8 cellular contexts compared by ENCODE assay signal in genomic region chr1:201022824-201023516, GRCh38. TPM values are rescaled to one million over a fixed set of nuclear protein-coding genes. Genes with fewer than 3 reads are reported as not detected.
DNase-seq lines count a peak whose midpoint lies in the region; ATAC-seq and TF ChIP-seq lines count a peak whose summit lies in the region.

No MANE protein-coding gene starts in this region.

- H3K4me3 Mint-ChIP-seq in activated CD4-positive, alpha-beta memory T cell treated with anti-CD3 and anti-CD28 coated beads, Interleukin-2, amount 10 ng/mL, durations not matched to agents 7 days and 5 days: peak overlapping the region; percentile 96
- peak overlapping the region; percentile 67 for H3K4me3 Mint-ChIP-seq in osteocyte (ENCODE audit: unreplicated experiment)

- intact Hi-C loops in esophagus muscularis mucosa (cut with DNase I) (no loop called here), sciatic nerve (cut with DNase I) (no loop called here)

- 22% methylated on average over 15 of the region's 56 CpGs for WGBS in esophagus muscularis mucosa

- H3K4me3 ChIP-seq in BLaER1: peak overlapping the region; percentile 86
- peak overlapping the region; percentile 63 to 77 (median 64) for H3K4me3 ChIP-seq in esophagus muscularis mucosa

- in situ Hi-C loops in ACHN (cut with HindIII; ENCODE audit: low pct_ligation_motif_present, low pct_unique_long_range_greater_than_20kb, low sequenced_read_pairs): no loop called here

- H3K36me3 Mint-ChIP-seq in activated CD4-positive, alpha-beta memory T cell treated with anti-CD3 and anti-CD28 coated beads, Interleukin-2, amount 10 ng/mL, durations not matched to agents 7 days and 5 days (ENCODE audit: low read depth): peaks cover 50% of the 10 kb centered on the region
- no peaks in the 10 kb centered on the region for H3K36me3 Mint-ChIP-seq in osteocyte (ENCODE audit: unreplicated experiment)

- TF ChIP-seq POLR2A in esophagus muscularis mucosa (IDR thresholded peaks at IDR 0.05; ENCODE audit: low read depth): no peak

- peak; percentile 49 for DNase-seq in activated CD4-positive, alpha-beta memory T cell treated with anti-CD3 and anti-CD28 coated beads, Interleukin-2, amount 10 ng/mL, durations not matched to agents 7 days and 5 days
- DNase-seq in esophagus muscularis mucosa (ENCODE audit: extremely low spot score): no peak
- no peak for DNase-seq in osteocyte (ENCODE audit: extremely low spot score, unreplicated experiment)
- DNase-seq in sciatic nerve (ENCODE audit: low spot score): no peak
- no peak for DNase-seq in ACHN

- peak overlapping the region; percentile 92 for H3K9ac ChIP-seq in BLaER1

- H3K27ac Mint-ChIP-seq in activated CD4-positive, alpha-beta memory T cell treated with anti-CD3 and anti-CD28 coated beads, Interleukin-2, amount 10 ng/mL, durations not matched to agents 7 days and 5 days: peak overlapping the region; percentile 99
- H3K27ac Mint-ChIP-seq in osteocyte (ENCODE audit: unreplicated experiment): no peak overlapping the region

- peaks cover 14% of the 10 kb centered on the region for H4K20me1 ChIP-seq in BLaER1

- H3K4me1 ChIP-seq in BLaER1 (peaks cover 90% of the 10 kb centered on the region), esophagus muscularis mucosa (peaks cover 34 to 64% (median 61%) of the 10 kb centered on the region in 4 donors)

- H3K27ac ChIP-seq in BLaER1: peak overlapping the region; percentile 89
- H3K27ac ChIP-seq in esophagus muscularis mucosa (replicated peaks in 1 of 4): peak overlapping the region; percentile 39 to 62 (median 52)

- CTCF ChIA-PET in activated CD4-positive, alpha-beta memory T cell treated with anti-CD3 and anti-CD28 coated beads, Interleukin-2, amount 10 ng/mL, durations not matched to agents 7 days and 5 days (lab: Charles Lee): interaction anchor here (1.0 to 11.8 kb wide), 5 partner anchors 8 to 45 kb away, joined by 3 to 104 read pairs (median 43); no protein-coding TSS in a partner anchor

- H3K27me3 ChIP-seq in BLaER1 (no peaks in the 10 kb centered on the region), esophagus muscularis mucosa (peaks cover 0 to 10% (median 0%) of the 10 kb centered on the region in 4 donors)

- H3K27me3 Mint-ChIP-seq in activated CD4-positive, alpha-beta memory T cell treated with anti-CD3 and anti-CD28 coated beads, Interleukin-2, amount 10 ng/mL, durations not matched to agents 7 days and 5 days: no peaks in the 10 kb centered on the region
- peaks cover 5% of the 10 kb centered on the region for H3K27me3 Mint-ChIP-seq in osteocyte (ENCODE audit: unreplicated experiment)

- ATAC-seq in HG02840 (IDR thresholded peaks at IDR 0.05; ENCODE audit: low FRiP score, unreplicated experiment) (peak; percentile 3), sciatic nerve (no peak), GM19351 (IDR thresholded peaks at IDR 0.05; ENCODE audit: unreplicated experiment) (no peak)

- H3K36me3 ChIP-seq in BLaER1 (no peaks in the 10 kb centered on the region), esophagus muscularis mucosa (no peaks in the 10 kb centered on the region)

- no peak for TF ChIP-seq EP300 in esophagus muscularis mucosa (IDR thresholded peaks at IDR 0.05)

- no peaks in the 10 kb centered on the region for H3K9me3 Mint-ChIP-seq in activated CD4-positive, alpha-beta memory T cell treated with anti-CD3 and anti-CD28 coated beads, Interleukin-2, amount 10 ng/mL, durations not matched to agents 7 days and 5 days
- H3K9me3 Mint-ChIP-seq in osteocyte (ENCODE audit: unreplicated experiment): no peaks in the 10 kb centered on the region

- H3K9me3 ChIP-seq in BLaER1 (no peaks in the 10 kb centered on the region), esophagus muscularis mucosa (no peaks in the 10 kb centered on the region)

- H3K4me1 Mint-ChIP-seq in activated CD4-positive, alpha-beta memory T cell treated with anti-CD3 and anti-CD28 coated beads, Interleukin-2, amount 10 ng/mL, durations not matched to agents 7 days and 5 days: peaks cover 73% of the 10 kb centered on the region
- H3K4me1 Mint-ChIP-seq in osteocyte (ENCODE audit: unreplicated experiment): peaks cover 28% of the 10 kb centered on the region

- POLR2A ChIA-PET in activated CD4-positive, alpha-beta memory T cell treated with anti-CD3 and anti-CD28 coated beads, Interleukin-2, amount 10 ng/mL, durations not matched to agents 7 days and 5 days (lab: Charles Lee): interaction anchor here (0.6 to 12.9 kb wide), 7 partner anchors 10 to 353 kb away, joined by 3 to 178 read pairs (median 8); partner anchors contain the start of genes DDX59 and TMEM9

- TF ChIP-seq CTCF in esophagus muscularis mucosa (IDR thresholded peaks at IDR 0.05): no peak
- no peak for TF ChIP-seq CTCF in osteocyte (IDR thresholded peaks at IDR 0.05)

- peak overlapping the region; percentile 96 for H3K4me2 ChIP-seq in BLaER1

RNA-seq across cellular contexts. Expression of gene KIF21B, which starts 0.5 kb away (rescaled TPM):
- total RNA-seq in activated CD4-positive, alpha-beta memory T cell treated with anti-CD3 and anti-CD28 coated beads, Interleukin-2, amount 10 ng/mL, durations not matched to agents 7 days and 5 days: 100 to 1,000 TPM; 175 to 180 TPM
- total RNA-seq in esophagus muscularis mucosa (1 to 10 TPM; 1.6 to 2.5 (median 1.9) TPM), osteocyte (0.63 and 0.97 TPM in 2 replicates), sciatic nerve (3.7 TPM)

Comparison
In these comparisons a context has a peak if more than half of its experiments do, and no peak if none do; other contexts are left out.
1. RNA of gene KIF21B, which starts 0.5 kb away (total RNA-seq): 175 to 180 TPM in activated CD4-positive, alpha-beta memory T cell treated with anti-CD3 and anti-CD28 coated beads, Interleukin-2, amount 10 ng/mL, durations not matched to agents 7 days and 5 days; 3.7 TPM in sciatic nerve (single experiment), 1.6 to 2.5 TPM in esophagus muscularis mucosa and 0.63 to 0.97 TPM in osteocyte; every median in the first group is over 10 times any median in the second.